8 cellular contexts compared by ENCODE assay signal in genomic region chr12:67943295-67943892, GRCh38. TPM values are rescaled to one million over a fixed set of nuclear protein-coding genes. Genes with fewer than 3 reads are reported as not detected.
DNase-seq lines count a peak whose midpoint lies in the region; ATAC-seq and TF ChIP-seq lines count a peak whose summit lies in the region.

No MANE protein-coding gene starts in this region.

- no peak overlapping the region for H3K4me3 Mint-ChIP-seq in T-helper 2 cell treated with Interferon-gamma antibody and Interleukin-4, amounts not matched to agents 5 μg/mL and 100 μg/mL, for 36 hours
- no peak overlapping the region for H3K4me3 Mint-ChIP-seq in brain
- no peak overlapping the region for H3K4me3 Mint-ChIP-seq in immature natural killer cell

- H3K27me3 Mint-ChIP-seq in T-helper 2 cell treated with Interferon-gamma antibody and Interleukin-4, amounts not matched to agents 5 μg/mL and 100 μg/mL, for 36 hours (ENCODE audit: low read depth): peaks cover 19% of the 10 kb centered on the region
- peaks cover 4% of the 10 kb centered on the region for H3K27me3 Mint-ChIP-seq in brain
- peaks cover 0 to 16% (median 1%) of the 10 kb centered on the region in 3 donors for H3K27me3 Mint-ChIP-seq in immature natural killer cell (ENCODE audit: low read depth in 3 of 3)

- no peaks in the 10 kb centered on the region for H3K36me3 ChIP-seq in HAP-1 (replicated peaks)

- TF ChIP-seq CTCF in brain (conservative IDR thresholded peaks at IDR 0.05): peak; percentile 78 to 83

- H3K4me3 ChIP-seq in HAP-1: no peak overlapping the region

- H3K36me3 Mint-ChIP-seq in T-helper 2 cell treated with Interferon-gamma antibody and Interleukin-4, amounts not matched to agents 5 μg/mL and 100 μg/mL, for 36 hours (ENCODE audit: low read depth): no peaks in the 10 kb centered on the region
- no peaks in the 10 kb centered on the region for H3K36me3 Mint-ChIP-seq in brain
- no peaks in the 10 kb centered on the region for H3K36me3 Mint-ChIP-seq in immature natural killer cell

- no peaks in the 10 kb centered on the region for H3K4me1 Mint-ChIP-seq in T-helper 2 cell treated with Interferon-gamma antibody and Interleukin-4, amounts not matched to agents 5 μg/mL and 100 μg/mL, for 36 hours (ENCODE audit: low read depth)
- peaks cover 30% of the 10 kb centered on the region for H3K4me1 Mint-ChIP-seq in brain
- H3K4me1 Mint-ChIP-seq in immature natural killer cell: no peaks in the 10 kb centered on the region

- peaks cover 23% of the 10 kb centered on the region for H3K27me3 ChIP-seq in HAP-1 (ENCODE audit: low read depth)

- in situ Hi-C loops in HAP-1 (cut with MboI; ENCODE audit: low sequenced_read_pairs): loop anchor here (25.0 kb wide), 1 partner anchor 581 kb away; no protein-coding TSS in a partner anchor

- no peak for ATAC-seq in GM21367 (IDR thresholded peaks at IDR 0.05; ENCODE audit: unreplicated experiment)

- no peak overlapping the region for H3K27ac Mint-ChIP-seq in T-helper 2 cell treated with Interferon-gamma antibody and Interleukin-4, amounts not matched to agents 5 μg/mL and 100 μg/mL, for 36 hours
- H3K27ac Mint-ChIP-seq in brain: peak overlapping the region; percentile 2 to 63 (median 13)
- no peak overlapping the region for H3K27ac Mint-ChIP-seq in immature natural killer cell

- DNase-seq in EL: peak; percentile 75
- peak; percentile 63 to 76 for DNase-seq in HAP-1 (ENCODE audit: low spot score in 2 of 2)
- peak; percentile 82 for DNase-seq in NCI-H1694 (lab: John Stamatoyannopoulos, UW)
- peak; percentile 23 for DNase-seq in T-helper 2 cell treated with Interferon-gamma antibody and Interleukin-4, amounts not matched to agents 5 μg/mL and 100 μg/mL, for 36 hours (ENCODE audit: low spot score)
- DNase-seq in immature natural killer cell: peak; percentile 51 to 58 (median 58)
- peak; percentile 31 for DNase-seq in stimulated activated CD4-positive, alpha-beta T cell treated with anti-CD3 and anti-CD28 coated beads, Interleukin-1b, Interleukin-23, amount 100 ng/mL, for 48 hours

- H3K9me3 Mint-ChIP-seq in T-helper 2 cell treated with Interferon-gamma antibody and Interleukin-4, amounts not matched to agents 5 μg/mL and 100 μg/mL, for 36 hours: no peaks in the 10 kb centered on the region
- H3K9me3 Mint-ChIP-seq in brain (no peaks in the 10 kb centered on the region), immature natural killer cell (no peaks in the 10 kb centered on the region)

- no peaks in the 10 kb centered on the region for H3K9me3 ChIP-seq in HAP-1

- H3K4me1 ChIP-seq in HAP-1: no peaks in the 10 kb centered on the region

RNA-seq across cellular contexts. Expression of gene IFNG-AS1, which starts 45.9 kb away (rescaled TPM):
- not detected for polyA plus RNA-seq in brain (ENCODE audit: insufficient read depth, low read depth, low replicate concordance)
- polyA plus RNA-seq in immature natural killer cell: 1 to 10 TPM; 1.7 to 5.8 (median 2.2) TPM

Comparison
In these comparisons a context has a peak if more than half of its experiments do, and no peak if none do; other contexts are left out.
1. DNase-seq: peak in every context shown above with its lines; median percentile 82 in NCI-H1694; 75 in EL; 70 in HAP-1; 58 in immature natural killer cell; 31 in stimulated activated CD4-positive, alpha-beta T cell treated with anti-CD3 and anti-CD28 coated beads, Interleukin-1b, Interleukin-23, amount 100 ng/mL, for 48 hours; 23 in T-helper 2 cell treated with Interferon-gamma antibody and Interleukin-4, amounts not matched to agents 5 μg/mL and 100 μg/mL, for 36 hours.
2. H3K27ac Mint-ChIP-seq: peak in brain (5 of 5); none in T-helper 2 cell treated with Interferon-gamma antibody and Interleukin-4, amounts not matched to agents 5 μg/mL and 100 μg/mL, for 36 hours (single experiment) and immature natural killer cell (0 of 6).